In the genomic region with DNA sequence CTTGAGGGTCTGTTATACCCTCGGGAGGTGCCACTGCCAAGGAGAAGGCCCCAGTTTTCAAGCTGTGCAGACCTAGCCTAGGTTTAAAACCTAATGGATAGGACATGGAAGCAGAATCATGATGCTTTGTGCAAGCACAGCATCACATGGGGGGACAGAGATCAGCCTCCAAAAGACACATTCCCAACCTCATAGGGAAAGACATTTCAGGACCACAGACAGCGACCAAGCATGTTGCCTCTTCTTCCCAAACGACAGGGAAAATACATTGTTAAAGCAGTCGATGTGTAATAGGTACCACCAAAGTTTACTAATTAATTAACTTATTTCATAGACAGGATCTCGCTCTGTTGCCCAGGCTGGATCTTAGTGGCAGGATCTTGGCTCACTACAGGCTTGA, we compare ENCODE assay signal across 2 cellular contexts.
TF ChIP-seq lines count a peak whose summit lies in the region.

No MANE protein-coding gene starts in this region.

TF ChIP-seq in H1, 55 proteins besides CTCF, POLR2A, EP300 and RAD21:
- TF ChIP-seq MAFK (IDR thresholded peaks at IDR 0.05; ENCODE audit: low read depth, low read length) = no peak
- no peak for TF ChIP-seq NANOG (IDR thresholded peaks at IDR 0.05; ENCODE audit: insufficient read depth, low read depth, low read length, poor library complexity, severe bottlenecking)
- no peak for TF ChIP-seq GABPA (IDR thresholded peaks at IDR 0.05; ENCODE audit: borderline replicate concordance, insufficient read depth, low read length)
- TF ChIP-seq JUN (IDR thresholded peaks at IDR 0.05; ENCODE audit: low read depth, low read length) = no peak
- TF ChIP-seq, protein P1, sequence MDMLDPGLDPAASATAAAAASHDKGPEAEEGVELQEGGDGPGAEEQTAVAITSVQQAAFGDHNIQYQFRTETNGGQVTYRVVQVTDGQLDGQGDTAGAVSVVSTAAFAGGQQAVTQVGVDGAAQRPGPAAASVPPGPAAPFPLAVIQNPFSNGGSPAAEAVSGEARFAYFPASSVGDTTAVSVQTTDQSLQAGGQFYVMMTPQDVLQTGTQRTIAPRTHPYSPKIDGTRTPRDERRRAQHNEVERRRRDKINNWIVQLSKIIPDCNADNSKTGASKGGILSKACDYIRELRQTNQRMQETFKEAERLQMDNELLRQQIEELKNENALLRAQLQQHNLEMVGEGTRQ (IDR thresholded peaks at IDR 0.05; ENCODE audit: low read length) = no peak
- no peak for TF ChIP-seq SP1 (IDR thresholded peaks at IDR 0.05; ENCODE audit: low read depth, low read length)
- no peak for TF ChIP-seq SP2 (IDR thresholded peaks at IDR 0.05; ENCODE audit: low read length)
- TF ChIP-seq RNF2 (IDR thresholded peaks at IDR 0.05; ENCODE audit: borderline replicate concordance, low read depth, low read length, missing control alignments, poor library complexity, severe bottlenecking) = no peak
- TF ChIP-seq NRF1 (IDR thresholded peaks at IDR 0.05; ENCODE audit: low read depth, low read length) = no peak
- TF ChIP-seq CHD1 (IDR thresholded peaks at IDR 0.05; ENCODE audit: low read depth, low read length) = no peak
- TF ChIP-seq GTF2F1 (IDR thresholded peaks at IDR 0.05; ENCODE audit: borderline replicate concordance, low read depth, low read length) = no peak
- no peak for TF ChIP-seq POLR2AphosphoS5 (IDR thresholded peaks at IDR 0.05; ENCODE audit: low read depth, low read length)
- no peak for TF ChIP-seq KDM5A (IDR thresholded peaks at IDR 0.05; ENCODE audit: low read length)
- no peak for TF ChIP-seq ASH2L (IDR thresholded peaks at IDR 0.05; ENCODE audit: low read length)
- TF ChIP-seq, protein P2, sequence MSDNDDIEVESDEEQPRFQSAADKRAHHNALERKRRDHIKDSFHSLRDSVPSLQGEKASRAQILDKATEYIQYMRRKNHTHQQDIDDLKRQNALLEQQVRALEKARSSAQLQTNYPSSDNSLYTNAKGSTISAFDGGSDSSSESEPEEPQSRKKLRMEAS (IDR thresholded peaks at IDR 0.05) = peak; percentile 26; the same call in 1 of the 2 replicates
- TF ChIP-seq SIN3A (conservative IDR thresholded peaks at IDR 0.05 in 1 of 2, IDR thresholded peaks at IDR 0.05 in 1 of 2; ENCODE audit: low read depth in 1 of 2, low read length in 2 of 2) = peak in 1 of 2 experiments; percentile 57; a peak in 1 of 4 replicates
- TF ChIP-seq, protein P3, sequence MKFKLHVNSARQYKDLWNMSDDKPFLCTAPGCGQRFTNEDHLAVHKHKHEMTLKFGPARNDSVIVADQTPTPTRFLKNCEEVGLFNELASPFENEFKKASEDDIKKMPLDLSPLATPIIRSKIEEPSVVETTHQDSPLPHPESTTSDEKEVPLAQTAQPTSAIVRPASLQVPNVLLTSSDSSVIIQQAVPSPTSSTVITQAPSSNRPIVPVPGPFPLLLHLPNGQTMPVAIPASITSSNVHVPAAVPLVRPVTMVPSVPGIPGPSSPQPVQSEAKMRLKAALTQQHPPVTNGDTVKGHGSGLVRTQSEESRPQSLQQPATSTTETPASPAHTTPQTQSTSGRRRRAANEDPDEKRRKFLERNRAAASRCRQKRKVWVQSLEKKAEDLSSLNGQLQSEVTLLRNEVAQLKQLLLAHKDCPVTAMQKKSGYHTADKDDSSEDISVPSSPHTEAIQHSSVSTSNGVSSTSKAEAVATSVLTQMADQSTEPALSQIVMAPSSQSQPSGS (IDR thresholded peaks at IDR 0.05; ENCODE audit: low read length) = no peak
- TF ChIP-seq JUND (IDR thresholded peaks at IDR 0.05; ENCODE audit: low read length) = no peak
- TF ChIP-seq TAF7 (optimal IDR thresholded peaks at IDR 0.05; ENCODE audit: borderline replicate concordance, low read depth, low read length) = no peak
- no peak for TF ChIP-seq BRCA1 (IDR thresholded peaks at IDR 0.05; ENCODE audit: low read depth, low read length)
- no peak for TF ChIP-seq RFX5 (IDR thresholded peaks at IDR 0.05; ENCODE audit: borderline replicate concordance, low read depth, low read length)
- 0 out of 2 replicates have a peak, but pooled peaks have one; percentile 13 for TF ChIP-seq TEAD4 (IDR thresholded peaks at IDR 0.05; ENCODE audit: low read depth, low read length)
- no peak for TF ChIP-seq KDM4A (IDR thresholded peaks at IDR 0.05; ENCODE audit: low read depth, low read length, severe bottlenecking)
- no peak for TF ChIP-seq CBX5 (IDR thresholded peaks at IDR 0.05; ENCODE audit: low read depth, low read length)

TF ChIP-seq in HEK293T, 16 proteins besides CTCF, POLR2A, EP300 and RAD21:
- TF ChIP-seq ZNF384 (IDR thresholded peaks at IDR 0.05) = no peak
- no peak for TF ChIP-seq L3MBTL2 (conservative IDR thresholded peaks at IDR 0.05)
- TF ChIP-seq BHLHE40 (IDR thresholded peaks at IDR 0.05; ENCODE audit: borderline replicate concordance) = no peak
- TF ChIP-seq ARNT (IDR thresholded peaks at IDR 0.05) = no peak
